Comparison of ENCODE assay signal across 28 cellular contexts in the genomic region with DNA sequence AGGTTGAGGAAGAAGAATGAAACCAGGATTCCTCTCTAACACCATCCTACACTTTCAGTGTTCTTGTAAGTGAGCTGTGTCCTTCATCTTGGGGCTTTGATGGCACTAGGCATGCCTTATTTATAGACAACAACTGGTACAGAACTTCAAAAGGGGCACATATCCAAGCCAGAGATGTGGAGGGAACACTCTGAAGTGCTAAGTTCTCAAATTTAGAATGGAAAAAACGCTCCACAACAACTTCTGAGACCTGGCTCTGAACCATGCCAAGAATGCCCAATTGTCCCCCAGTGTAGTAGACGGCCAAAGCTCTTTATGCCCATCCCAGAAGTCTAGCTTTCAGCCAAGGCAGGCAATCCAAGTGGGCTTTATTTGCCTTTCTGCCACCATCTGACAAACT. TPM values are rescaled to one million over a fixed set of nuclear protein-coding genes. Genes with fewer than 3 reads are reported as not detected.
"Had no signal": no experiment of that assay in that cellular context is flagged by ENCODE, and none has a peak within 500 bp of the region (broad histone marks: within the 10 kb centered on the region; RNA-seq: fewer than 3 reads in every experiment).

No MANE protein-coding gene starts in this region.

- H3K27me3 ChIP-seq: colonic mucosa, neural progenitor cell, sigmoid colon, upper lobe of right lung, uterus had no signal

- DNase-seq: colonic mucosa; dermis blood vessel endothelial cell; effector memory CD4-positive, alpha-beta T cell; esophagus squamous epithelium; foreskin melanocyte; left cardiac atrium; left lung; mesenchymal stem cell; naive B cell; right cardiac atrium; sigmoid colon; small intestine; stimulated activated CD4-positive, alpha-beta T cell treated with anti-CD3 and anti-CD28 coated beads, Interleukin-15, amount 100 ng/mL, for 24 hours; stimulated activated CD4-positive, alpha-beta T cell treated with anti-CD3 and anti-CD28 coated beads, Interleukin-2, amount 100 ng/mL, for 48 hours; stimulated activated naive CD4-positive, alpha-beta T cell; stimulated activated naive CD8-positive, alpha-beta T cell treated with anti-CD3 and anti-CD28 coated beads, Interleukin-15, amount 100 ng/mL, for 72 hours; transverse colon; upper lobe of right lung; uterus had no signal

- H3K27ac ChIP-seq: colonic mucosa, esophagus squamous epithelium, left lung, neural progenitor cell, parathyroid adenoma, prostate gland, sigmoid colon, suprapubic skin, transverse colon, upper lobe of right lung, uterus had no signal

- ATAC-seq: left cardiac atrium; left lung; natural killer cell treated with Interleukin-12 subunit alpha and Interleukin-12 subunit beta and Interleukin-15 and Interleukin-18, amount 100 ng/mL, for 72 hours; right cardiac atrium; stimulated activated naive CD8-positive, alpha-beta T cell treated with anti-CD3 and anti-CD28 coated beads, Interleukin-15, amount 100 ng/mL, for 72 hours; upper lobe of right lung had no signal

- H3K79me2 ChIP-seq: parathyroid adenoma had no signal

- H3K9ac ChIP-seq: neural progenitor cell, parathyroid adenoma had no signal

- H3K9me3 ChIP-seq: colonic mucosa, esophagus squamous epithelium, left lung, prostate gland, sigmoid colon, suprapubic skin, transverse colon, upper lobe of right lung, uterus had no signal

- H3K4me2 ChIP-seq: neural progenitor cell had no signal

- H2AFZ ChIP-seq: neural progenitor cell, parathyroid adenoma had no signal

- H3K36me3 ChIP-seq: colonic mucosa, esophagus squamous epithelium, left lung, neural progenitor cell, prostate gland, sigmoid colon, suprapubic skin, transverse colon, upper lobe of right lung, uterus had no signal

- H3K4me1 ChIP-seq: colonic mucosa, esophagus squamous epithelium, left lung, neural progenitor cell, parathyroid adenoma, prostate gland, sigmoid colon, suprapubic skin, transverse colon, upper lobe of right lung, uterus had no signal

- H3K4me3 ChIP-seq: colonic mucosa, esophagus squamous epithelium, left lung, neural progenitor cell, prostate gland, sigmoid colon, suprapubic skin, transverse colon, upper lobe of right lung, uterus had no signal

RNA-seq across cellular contexts. Expression of a gene that starts 16.2 kb away (rescaled TPM):
- total RNA-seq: chondrocyte; endothelial cell of umbilical vein; left cardiac atrium; lung microvascular endothelial cell; natural killer cell treated with Interleukin-12 subunit alpha and Interleukin-12 subunit beta and Interleukin-15 and Interleukin-18, amount 100 ng/mL, for 72 hours; osteoblast had no signal
- polyA plus RNA-seq: endothelial cell of umbilical vein had no signal
